In genomic region chr3:137845161-137845560, GRCh38 we compare ENCODE assay signal across 1 cellular context.
TF ChIP-seq lines count a peak whose summit lies in the region.

No MANE protein-coding gene starts in this region.

TF ChIP-seq in GM23338, 12 proteins besides CTCF, POLR2A, EP300 and RAD21 (continued from another document):
- TF ChIP-seq, protein P1, sequence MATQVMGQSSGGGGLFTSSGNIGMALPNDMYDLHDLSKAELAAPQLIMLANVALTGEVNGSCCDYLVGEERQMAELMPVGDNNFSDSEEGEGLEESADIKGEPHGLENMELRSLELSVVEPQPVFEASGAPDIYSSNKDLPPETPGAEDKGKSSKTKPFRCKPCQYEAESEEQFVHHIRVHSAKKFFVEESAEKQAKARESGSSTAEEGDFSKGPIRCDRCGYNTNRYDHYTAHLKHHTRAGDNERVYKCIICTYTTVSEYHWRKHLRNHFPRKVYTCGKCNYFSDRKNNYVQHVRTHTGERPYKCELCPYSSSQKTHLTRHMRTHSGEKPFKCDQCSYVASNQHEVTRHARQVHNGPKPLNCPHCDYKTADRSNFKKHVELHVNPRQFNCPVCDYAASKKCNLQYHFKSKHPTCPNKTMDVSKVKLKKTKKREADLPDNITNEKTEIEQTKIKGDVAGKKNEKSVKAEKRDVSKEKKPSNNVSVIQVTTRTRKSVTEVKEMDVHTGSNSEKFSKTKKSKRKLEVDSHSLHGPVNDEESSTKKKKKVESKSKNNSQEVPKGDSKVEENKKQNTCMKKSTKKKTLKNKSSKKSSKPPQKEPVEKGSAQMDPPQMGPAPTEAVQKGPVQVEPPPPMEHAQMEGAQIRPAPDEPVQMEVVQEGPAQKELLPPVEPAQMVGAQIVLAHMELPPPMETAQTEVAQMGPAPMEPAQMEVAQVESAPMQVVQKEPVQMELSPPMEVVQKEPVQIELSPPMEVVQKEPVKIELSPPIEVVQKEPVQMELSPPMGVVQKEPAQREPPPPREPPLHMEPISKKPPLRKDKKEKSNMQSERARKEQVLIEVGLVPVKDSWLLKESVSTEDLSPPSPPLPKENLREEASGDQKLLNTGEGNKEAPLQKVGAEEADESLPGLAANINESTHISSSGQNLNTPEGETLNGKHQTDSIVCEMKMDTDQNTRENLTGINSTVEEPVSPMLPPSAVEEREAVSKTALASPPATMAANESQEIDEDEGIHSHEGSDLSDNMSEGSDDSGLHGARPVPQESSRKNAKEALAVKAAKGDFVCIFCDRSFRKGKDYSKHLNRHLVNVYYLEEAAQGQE (IDR thresholded peaks at IDR 0.05; ENCODE audit: unreplicated experiment), result no peak
- TF ChIP-seq STAT1 (IDR thresholded peaks at IDR 0.05; ENCODE audit: unreplicated experiment) (no peak), POLR2AphosphoS5 (IDR thresholded peaks at IDR 0.05; ENCODE audit: low read depth) (no peak), CREB1 (CRISPR knock-in tag; IDR thresholded peaks at IDR 0.05; ENCODE audit: low read depth) (no peak), ZNF331 (CRISPR knock-in tag; IDR thresholded peaks at IDR 0.05; ENCODE audit: low read depth) (no peak)
